34 cellular contexts compared by ENCODE assay signal in the genomic region with DNA sequence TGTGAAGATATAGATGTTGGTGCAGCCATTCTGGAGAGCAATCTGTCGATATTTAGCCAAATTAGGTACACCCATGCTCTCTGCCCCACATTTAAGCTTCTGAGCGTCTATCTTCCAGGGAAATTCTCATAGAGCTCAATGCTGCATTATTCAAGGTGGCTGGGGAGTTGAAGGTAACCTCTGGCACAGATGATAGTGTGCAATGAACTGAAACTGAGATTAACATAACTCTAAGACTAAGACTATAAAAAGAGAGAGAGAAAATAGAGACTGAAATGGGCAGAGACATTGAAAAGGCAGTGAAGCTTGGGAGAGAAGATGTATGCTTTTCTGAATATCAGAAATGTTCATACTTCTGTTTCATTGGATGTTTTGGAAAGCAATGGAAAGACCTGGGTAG.
"Had no signal": no experiment of that assay in that cellular context is flagged by ENCODE, and none has a peak within 500 bp of the region (broad histone marks: within the 10 kb centered on the region; RNA-seq: fewer than 3 reads in every experiment).

No MANE protein-coding gene starts in this region.

- H3K4me2 ChIP-seq: KMS-11 had no signal

- H3K27ac ChIP-seq: KMS-11 had no signal

- H3K9me3 ChIP-seq: MG63 had no signal

- H3K27me3 ChIP-seq: MG63 had no signal

- H3K4me3 ChIP-seq: MG63 had no signal

- DNase-seq: Karpas-422, Kasumi-1, KG1, MG63, MV-4-11, NCI-H1048, NCI-H1092, NCI-H1092 treated with DMSO at 0.1 percent for 48 hours, NCI-H1105 treated with DMSO at 0.1 percent for 48 hours, NCI-H1417, NCI-H1417 treated with DMSO at 0.1 percent for 48 hours, NCI-H1436, NCI-H1436 treated with DMSO at 0.1 percent for 48 hours, NCI-H146, NCI-H1694, NCI-H1694 treated with DMSO at 0.1 percent for 48 hours, NCI-H187, NCI-H187 treated with DMSO at 0.1 percent for 48 hours, NCI-H1930, NCI-H2029, NCI-H2029 treated with DMSO at 0.1 percent for 48 hours, NCI-H2081, NCI-H2081 treated with DMSO at 0.1 percent for 48 hours, NCI-H2107, NCI-H2171, NCI-H2171 treated with DMSO at 0.1 percent for 48 hours, NCI-H2227 treated with DMSO at 0.1 percent for 48 hours, NCI-H226, NCI-H345, NCI-H446, NCI-H446 treated with DMSO at 0.1 percent for 48 hours, NCI-H510A, NCI-H510A treated with DMSO at 0.1 percent for 48 hours had no signal

- H3K36me3 ChIP-seq: MG63 had no signal

- H3K9ac ChIP-seq: KMS-11 had no signal
